In the genomic region with DNA sequence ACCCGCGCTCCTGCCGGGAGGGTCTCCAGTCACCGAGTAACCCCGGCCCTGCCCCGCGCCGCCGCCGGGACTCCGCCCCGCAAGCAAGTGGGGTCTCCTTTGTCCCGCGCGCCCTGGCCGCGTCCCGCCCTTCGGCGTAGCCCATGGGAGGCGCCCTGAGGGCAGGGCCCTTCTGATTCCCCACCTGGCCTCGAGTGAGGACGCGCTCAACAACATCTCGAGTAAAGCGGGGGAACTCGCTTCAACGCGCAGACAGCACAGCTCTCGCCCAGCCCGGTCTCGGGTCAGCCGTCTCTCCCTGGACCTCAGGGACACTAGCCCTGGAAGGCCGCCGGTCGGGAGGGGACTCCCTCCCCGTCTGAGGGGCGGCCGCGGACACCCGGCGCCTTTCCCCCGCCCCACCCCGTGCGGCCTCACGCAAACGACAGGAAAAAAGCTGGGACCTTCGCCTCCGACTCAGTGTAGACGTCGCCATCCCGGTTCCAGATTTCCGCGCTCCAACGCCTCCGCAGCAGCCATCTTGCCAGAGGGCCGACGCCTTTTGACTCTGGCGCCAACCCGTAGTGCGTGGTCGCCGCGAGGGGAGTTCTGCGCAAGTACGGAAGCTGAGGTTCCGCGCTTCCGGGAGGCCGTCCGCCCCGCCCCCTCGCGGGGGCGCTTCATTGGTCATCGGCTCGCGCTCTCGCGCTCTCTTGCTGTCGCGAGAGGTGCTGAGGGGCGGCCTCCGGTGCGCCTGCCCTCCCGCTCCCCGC, we compare ENCODE assay signal across 1 cellular context.
TF ChIP-seq lines count a peak whose summit lies in the region.

No MANE protein-coding gene starts in this region.

TF ChIP-seq in K562, 482 proteins besides CTCF, POLR2A, EP300 and RAD21 (continued from another document and continues in another):
- TF ChIP-seq, protein P1, sequence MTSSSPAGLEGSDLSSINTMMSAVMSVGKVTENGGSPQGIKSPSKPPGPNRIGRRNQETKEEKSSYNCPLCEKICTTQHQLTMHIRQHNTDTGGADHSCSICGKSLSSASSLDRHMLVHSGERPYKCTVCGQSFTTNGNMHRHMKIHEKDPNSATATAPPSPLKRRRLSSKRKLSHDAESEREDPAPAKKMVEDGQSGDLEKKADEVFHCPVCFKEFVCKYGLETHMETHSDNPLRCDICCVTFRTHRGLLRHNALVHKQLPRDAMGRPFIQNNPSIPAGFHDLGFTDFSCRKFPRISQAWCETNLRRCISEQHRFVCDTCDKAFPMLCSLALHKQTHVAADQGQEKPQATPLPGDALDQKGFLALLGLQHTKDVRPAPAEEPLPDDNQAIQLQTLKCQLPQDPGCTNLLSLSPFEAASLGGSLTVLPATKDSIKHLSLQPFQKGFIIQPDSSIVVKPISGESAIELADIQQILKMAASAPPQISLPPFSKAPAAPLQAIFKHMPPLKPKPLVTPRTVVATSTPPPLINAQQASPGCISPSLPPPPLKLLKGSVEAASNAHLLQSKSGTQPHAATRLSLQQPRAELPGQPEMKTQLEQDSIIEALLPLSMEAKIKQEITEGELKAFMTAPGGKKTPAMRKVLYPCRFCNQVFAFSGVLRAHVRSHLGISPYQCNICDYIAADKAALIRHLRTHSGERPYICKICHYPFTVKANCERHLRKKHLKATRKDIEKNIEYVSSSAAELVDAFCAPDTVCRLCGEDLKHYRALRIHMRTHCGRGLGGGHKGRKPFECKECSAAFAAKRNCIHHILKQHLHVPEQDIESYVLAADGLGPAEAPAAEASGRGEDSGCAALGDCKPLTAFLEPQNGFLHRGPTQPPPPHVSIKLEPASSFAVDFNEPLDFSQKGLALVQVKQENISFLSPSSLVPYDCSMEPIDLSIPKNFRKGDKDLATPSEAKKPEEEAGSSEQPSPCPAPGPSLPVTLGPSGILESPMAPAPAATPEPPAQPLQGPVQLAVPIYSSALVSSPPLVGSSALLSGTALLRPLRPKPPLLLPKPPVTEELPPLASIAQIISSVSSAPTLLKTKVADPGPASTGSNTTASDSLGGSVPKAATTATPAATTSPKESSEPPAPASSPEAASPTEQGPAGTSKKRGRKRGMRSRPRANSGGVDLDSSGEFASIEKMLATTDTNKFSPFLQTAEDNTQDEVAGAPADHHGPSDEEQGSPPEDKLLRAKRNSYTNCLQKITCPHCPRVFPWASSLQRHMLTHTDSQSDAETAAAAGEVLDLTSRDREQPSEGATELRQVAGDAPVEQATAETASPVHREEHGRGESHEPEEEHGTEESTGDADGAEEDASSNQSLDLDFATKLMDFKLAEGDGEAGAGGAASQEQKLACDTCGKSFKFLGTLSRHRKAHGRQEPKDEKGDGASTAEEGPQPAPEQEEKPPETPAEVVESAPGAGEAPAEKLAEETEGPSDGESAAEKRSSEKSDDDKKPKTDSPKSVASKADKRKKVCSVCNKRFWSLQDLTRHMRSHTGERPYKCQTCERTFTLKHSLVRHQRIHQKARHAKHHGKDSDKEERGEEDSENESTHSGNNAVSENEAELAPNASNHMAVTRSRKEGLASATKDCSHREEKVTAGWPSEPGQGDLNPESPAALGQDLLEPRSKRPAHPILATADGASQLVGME (CRISPR knock-in tag; IDR thresholded peaks at IDR 0.05): 0 out of 2 replicates have a peak, but pooled peaks have one; percentile 11
- no peak for TF ChIP-seq FOXP1 (CRISPR knock-in tag; IDR thresholded peaks at IDR 0.05)
- TF ChIP-seq MCM5 (IDR thresholded peaks at IDR 0.05; ENCODE audit: low read depth): no peak
- TF ChIP-seq CBFB (CRISPR knock-in tag; IDR thresholded peaks at IDR 0.05): peak; percentile 51; the same call in 1 of the 2 replicates
- TF ChIP-seq, protein P2, sequence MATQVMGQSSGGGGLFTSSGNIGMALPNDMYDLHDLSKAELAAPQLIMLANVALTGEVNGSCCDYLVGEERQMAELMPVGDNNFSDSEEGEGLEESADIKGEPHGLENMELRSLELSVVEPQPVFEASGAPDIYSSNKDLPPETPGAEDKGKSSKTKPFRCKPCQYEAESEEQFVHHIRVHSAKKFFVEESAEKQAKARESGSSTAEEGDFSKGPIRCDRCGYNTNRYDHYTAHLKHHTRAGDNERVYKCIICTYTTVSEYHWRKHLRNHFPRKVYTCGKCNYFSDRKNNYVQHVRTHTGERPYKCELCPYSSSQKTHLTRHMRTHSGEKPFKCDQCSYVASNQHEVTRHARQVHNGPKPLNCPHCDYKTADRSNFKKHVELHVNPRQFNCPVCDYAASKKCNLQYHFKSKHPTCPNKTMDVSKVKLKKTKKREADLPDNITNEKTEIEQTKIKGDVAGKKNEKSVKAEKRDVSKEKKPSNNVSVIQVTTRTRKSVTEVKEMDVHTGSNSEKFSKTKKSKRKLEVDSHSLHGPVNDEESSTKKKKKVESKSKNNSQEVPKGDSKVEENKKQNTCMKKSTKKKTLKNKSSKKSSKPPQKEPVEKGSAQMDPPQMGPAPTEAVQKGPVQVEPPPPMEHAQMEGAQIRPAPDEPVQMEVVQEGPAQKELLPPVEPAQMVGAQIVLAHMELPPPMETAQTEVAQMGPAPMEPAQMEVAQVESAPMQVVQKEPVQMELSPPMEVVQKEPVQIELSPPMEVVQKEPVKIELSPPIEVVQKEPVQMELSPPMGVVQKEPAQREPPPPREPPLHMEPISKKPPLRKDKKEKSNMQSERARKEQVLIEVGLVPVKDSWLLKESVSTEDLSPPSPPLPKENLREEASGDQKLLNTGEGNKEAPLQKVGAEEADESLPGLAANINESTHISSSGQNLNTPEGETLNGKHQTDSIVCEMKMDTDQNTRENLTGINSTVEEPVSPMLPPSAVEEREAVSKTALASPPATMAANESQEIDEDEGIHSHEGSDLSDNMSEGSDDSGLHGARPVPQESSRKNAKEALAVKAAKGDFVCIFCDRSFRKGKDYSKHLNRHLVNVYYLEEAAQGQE (CRISPR knock-in tag; IDR thresholded peaks at IDR 0.05; ENCODE audit: low read depth): peak; percentile 72; the same call in 1 of the 2 replicates
- TF ChIP-seq ZFP30 (CRISPR knock-in tag; IDR thresholded peaks at IDR 0.05; ENCODE audit: borderline replicate concordance): no peak
- no peak for TF ChIP-seq ZNF551 (CRISPR knock-in tag; IDR thresholded peaks at IDR 0.05)
- TF ChIP-seq MAFG (tag; conservative IDR thresholded peaks at IDR 0.05): no peak
- no peak for TF ChIP-seq FOXA3 (CRISPR knock-in tag; conservative IDR thresholded peaks at IDR 0.05 in 1 of 2, IDR thresholded peaks at IDR 0.05 in 1 of 2)
- no peak for TF ChIP-seq SNRNP70 (optimal IDR thresholded peaks at IDR 0.05; ENCODE audit: low read depth, low read length)
- TF ChIP-seq XRCC3 (IDR thresholded peaks at IDR 0.05): no peak
- no peak for TF ChIP-seq TSC22D4 (tag; IDR thresholded peaks at IDR 0.05)
- TF ChIP-seq ZNF311 (CRISPR knock-in tag; IDR thresholded peaks at IDR 0.05): no peak
- TF ChIP-seq ZNF584 (CRISPR knock-in tag; IDR thresholded peaks at IDR 0.05; ENCODE audit: low read depth): no peak
- TF ChIP-seq PTRF (tag; IDR thresholded peaks at IDR 0.05): no peak
- TF ChIP-seq, protein P3, sequence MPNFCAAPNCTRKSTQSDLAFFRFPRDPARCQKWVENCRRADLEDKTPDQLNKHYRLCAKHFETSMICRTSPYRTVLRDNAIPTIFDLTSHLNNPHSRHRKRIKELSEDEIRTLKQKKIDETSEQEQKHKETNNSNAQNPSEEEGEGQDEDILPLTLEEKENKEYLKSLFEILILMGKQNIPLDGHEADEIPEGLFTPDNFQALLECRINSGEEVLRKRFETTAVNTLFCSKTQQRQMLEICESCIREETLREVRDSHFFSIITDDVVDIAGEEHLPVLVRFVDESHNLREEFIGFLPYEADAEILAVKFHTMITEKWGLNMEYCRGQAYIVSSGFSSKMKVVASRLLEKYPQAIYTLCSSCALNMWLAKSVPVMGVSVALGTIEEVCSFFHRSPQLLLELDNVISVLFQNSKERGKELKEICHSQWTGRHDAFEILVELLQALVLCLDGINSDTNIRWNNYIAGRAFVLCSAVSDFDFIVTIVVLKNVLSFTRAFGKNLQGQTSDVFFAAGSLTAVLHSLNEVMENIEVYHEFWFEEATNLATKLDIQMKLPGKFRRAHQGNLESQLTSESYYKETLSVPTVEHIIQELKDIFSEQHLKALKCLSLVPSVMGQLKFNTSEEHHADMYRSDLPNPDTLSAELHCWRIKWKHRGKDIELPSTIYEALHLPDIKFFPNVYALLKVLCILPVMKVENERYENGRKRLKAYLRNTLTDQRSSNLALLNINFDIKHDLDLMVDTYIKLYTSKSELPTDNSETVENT (CRISPR knock-in tag; IDR thresholded peaks at IDR 0.05): peak; percentile 67; the same call in 1 of the 2 replicates
- TF ChIP-seq, protein P4, sequence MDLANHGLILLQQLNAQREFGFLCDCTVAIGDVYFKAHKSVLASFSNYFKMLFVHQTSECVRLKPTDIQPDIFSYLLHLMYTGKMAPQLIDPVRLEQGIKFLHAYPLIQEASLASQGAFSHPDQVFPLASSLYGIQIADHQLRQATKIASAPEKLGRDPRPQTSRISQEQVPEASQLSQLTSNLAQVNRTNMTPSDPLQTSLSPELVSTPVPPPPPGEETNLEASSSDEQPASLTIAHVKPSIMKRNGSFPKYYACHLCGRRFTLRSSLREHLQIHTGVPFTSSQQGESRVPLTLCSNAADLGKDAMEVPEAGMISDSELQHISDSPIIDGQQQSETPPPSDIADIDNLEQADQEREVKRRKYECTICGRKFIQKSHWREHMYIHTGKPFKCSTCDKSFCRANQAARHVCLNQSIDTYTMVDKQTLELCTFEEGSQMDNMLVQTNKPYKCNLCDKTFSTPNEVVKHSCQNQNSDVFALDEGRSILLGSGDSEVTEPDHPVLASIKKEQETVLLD (IDR thresholded peaks at IDR 0.05): peak; percentile 82
- no peak for TF ChIP-seq ELF4 (CRISPR knock-in tag; IDR thresholded peaks at IDR 0.05)
- TF ChIP-seq, protein P5, sequence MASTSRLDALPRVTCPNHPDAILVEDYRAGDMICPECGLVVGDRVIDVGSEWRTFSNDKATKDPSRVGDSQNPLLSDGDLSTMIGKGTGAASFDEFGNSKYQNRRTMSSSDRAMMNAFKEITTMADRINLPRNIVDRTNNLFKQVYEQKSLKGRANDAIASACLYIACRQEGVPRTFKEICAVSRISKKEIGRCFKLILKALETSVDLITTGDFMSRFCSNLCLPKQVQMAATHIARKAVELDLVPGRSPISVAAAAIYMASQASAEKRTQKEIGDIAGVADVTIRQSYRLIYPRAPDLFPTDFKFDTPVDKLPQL (IDR thresholded peaks at IDR 0.05; ENCODE audit: extremely low read depth, insufficient read length): no peak
- no peak for TF ChIP-seq NFE2L1 (tag; IDR thresholded peaks at IDR 0.05; ENCODE audit: borderline replicate concordance, low read depth)
- peak in 1 of 2 experiments; percentile 61; a peak in 1 of 4 replicates for TF ChIP-seq TRIM24 (IDR thresholded peaks at IDR 0.05)
- TF ChIP-seq CBX8 (IDR thresholded peaks at IDR 0.05; ENCODE audit: borderline replicate concordance, extremely low read depth, low read depth, low read length, poor library complexity, severe bottlenecking): no peak
- TF ChIP-seq SAP30 (IDR thresholded peaks at IDR 0.05; ENCODE audit: borderline replicate concordance, insufficient read depth, low read depth, low read length, poor library complexity, severe bottlenecking): no peak
